ENCODE assay signal across 9 cellular contexts in genomic region chr16:66933776-66934137, GRCh38. TPM values are rescaled to one million over a fixed set of nuclear protein-coding genes. Genes with fewer than 3 reads are reported as not detected.
DNase-seq lines count a peak whose midpoint lies in the region; ATAC-seq and FAIRE-seq lines count a peak whose summit lies in the region.
"Had no signal": no experiment of that assay in that cellular context is flagged by ENCODE, and none has a peak within 500 bp of the region (broad histone marks: within the 10 kb centered on the region; RNA-seq: fewer than 3 reads in every experiment).

No MANE protein-coding gene starts in this region.

- H3K36me3 Mint-ChIP-seq in activated T-helper 17 cell treated with anti-CD3 and anti-CD28 coated beads, Interleukin-2, amount 50 U/mL, for 72 hours (ENCODE audit: low read depth), result peaks cover 72% of the 10 kb centered on the region

- peak overlapping the region; percentile 98 for H3K4me3 Mint-ChIP-seq in activated T-helper 17 cell treated with anti-CD3 and anti-CD28 coated beads, Interleukin-2, amount 50 U/mL, for 72 hours

- H3K27ac Mint-ChIP-seq in activated T-helper 17 cell treated with anti-CD3 and anti-CD28 coated beads, Interleukin-2, amount 50 U/mL, for 72 hours, result peak overlapping the region; percentile 98

- no peak for FAIRE-seq in HTR-8/SVneo (lab: Jason Lieb, UNC)
- FAIRE-seq: TTC549 had no signal

- H3K9me3 ChIP-seq in iPS-18c (ENCODE audit: control insufficient read depth, insufficient read depth, low read length), result no peaks in the 10 kb centered on the region

- H3K4me1 Mint-ChIP-seq in activated T-helper 17 cell treated with anti-CD3 and anti-CD28 coated beads, Interleukin-2, amount 50 U/mL, for 72 hours, result peaks cover 27% of the 10 kb centered on the region

- H3K9me3 Mint-ChIP-seq in activated T-helper 17 cell treated with anti-CD3 and anti-CD28 coated beads, Interleukin-2, amount 50 U/mL, for 72 hours, result no peaks in the 10 kb centered on the region

- H3K27me3 Mint-ChIP-seq in activated T-helper 17 cell treated with anti-CD3 and anti-CD28 coated beads, Interleukin-2, amount 50 U/mL, for 72 hours, result no peaks in the 10 kb centered on the region

- DNase-seq in HTR-8/SVneo (ENCODE audit: insufficient read length, low spot score) (peak; percentile 37), C1 segment of cervical spinal cord (lab: John Stamatoyannopoulos, UW) (no peak), NCI-H2107 treated with DMSO at 0.1 percent for 48 hours (lab: John Stamatoyannopoulos, UW; ENCODE audit: unreplicated experiment) (no peak)
- peak; percentile 71 for DNase-seq in stimulated activated CD4-positive, alpha-beta T cell treated with anti-CD3 and anti-CD28 coated beads, Interleukin-1b, Interleukin-23, amount 100 ng/mL, for 48 hours
- DNase-seq in NK-92 treated with Interleukin-12 subunit alpha and Interleukin-12 subunit beta, amount 100 ng/mL, for 24 hours (lab: John Stamatoyannopoulos, UW), result no peak

- peak; percentile 3 for ATAC-seq in GM18517 (IDR thresholded peaks at IDR 0.05; ENCODE audit: unreplicated experiment)
- peak; percentile 80 for ATAC-seq in activated T-helper 17 cell treated with anti-CD3 and anti-CD28 coated beads, Interleukin-2, amount 50 U/mL, for 72 hours (replicated peaks)

- H3K4me3 ChIP-seq in iPS-18c (ENCODE audit: insufficient read depth, low read depth, low read length), result peak overlapping the region; percentile 89

RNA-seq across cellular contexts. Expression of gene CIAO2B, which starts 0.4 kb away (rescaled TPM):
- 100 to 1,000 TPM; 153 to 167 TPM for total RNA-seq in activated T-helper 17 cell treated with anti-CD3 and anti-CD28 coated beads, Interleukin-2, amount 50 U/mL, for 72 hours

RNA-seq across cellular contexts. Expression of gene CES2, which starts 1.6 kb away (rescaled TPM):
- total RNA-seq in activated T-helper 17 cell treated with anti-CD3 and anti-CD28 coated beads, Interleukin-2, amount 50 U/mL, for 72 hours, result 10 to 100 TPM; 31.2 to 31.5 TPM

RNA-seq across cellular contexts. Expression of gene RRAD, which starts 8.4 kb away (rescaled TPM):
- total RNA-seq in activated T-helper 17 cell treated with anti-CD3 and anti-CD28 coated beads, Interleukin-2, amount 50 U/mL, for 72 hours, result 1 to 10 TPM; 2.1 to 6.5 TPM

RNA-seq across cellular contexts. Expression of gene CDH16, which starts 15.1 kb away (rescaled TPM):
- total RNA-seq in activated T-helper 17 cell treated with anti-CD3 and anti-CD28 coated beads, Interleukin-2, amount 50 U/mL, for 72 hours, result not detected

RNA-seq across cellular contexts. Expression of gene CES3, which starts 27.3 kb away (rescaled TPM):
- 1 to 10 TPM; 2.6 to 4.2 TPM for total RNA-seq in activated T-helper 17 cell treated with anti-CD3 and anti-CD28 coated beads, Interleukin-2, amount 50 U/mL, for 72 hours

Comparison
In these comparisons a context has a peak if more than half of its experiments do, and no peak if none do; other contexts are left out.
1. DNase-seq: peak in HTR-8/SVneo (single experiment) and stimulated activated CD4-positive, alpha-beta T cell treated with anti-CD3 and anti-CD28 coated beads, Interleukin-1b, Interleukin-23, amount 100 ng/mL, for 48 hours (single experiment); none in C1 segment of cervical spinal cord (0 of 14), NCI-H2107 treated with DMSO at 0.1 percent for 48 hours (single experiment) and NK-92 treated with Interleukin-12 subunit alpha and Interleukin-12 subunit beta, amount 100 ng/mL, for 24 hours (single experiment).